8 cellular contexts compared by ENCODE assay signal in the genomic region with DNA sequence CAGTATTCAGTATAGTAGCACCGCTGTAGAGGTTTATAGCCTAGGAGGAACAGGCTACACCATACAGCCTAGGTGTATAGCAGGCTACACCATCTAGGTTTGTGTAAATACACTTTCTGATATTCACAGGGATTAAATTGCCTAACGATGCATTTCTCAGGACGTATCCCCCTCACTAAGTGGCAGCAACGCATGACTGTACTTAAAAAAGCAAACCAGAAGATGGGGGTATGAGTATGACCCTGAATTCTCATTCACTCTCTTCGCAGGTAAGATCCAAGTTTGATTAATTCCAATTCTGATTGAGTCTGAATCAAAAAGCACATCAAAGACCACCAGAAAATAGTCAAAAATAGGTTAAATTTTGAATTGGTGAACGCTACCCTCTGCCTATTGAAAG. TPM values are rescaled to one million over a fixed set of nuclear protein-coding genes. Genes with fewer than 3 reads are reported as not detected.
DNase-seq lines count a peak whose midpoint lies in the region; ATAC-seq and TF ChIP-seq lines count a peak whose summit lies in the region.
"Had no signal": no experiment of that assay in that cellular context is flagged by ENCODE, and none has a peak within 500 bp of the region (broad histone marks: within the 10 kb centered on the region; RNA-seq: fewer than 3 reads in every experiment).

No MANE protein-coding gene starts in this region.

- H3K36me3 ChIP-seq in HEK293 (ENCODE audit: control insufficient read depth in 2 of 2, insufficient read depth in 1 of 2, low read length in 2 of 2) (peaks cover 2 to 24% of the 10 kb centered on the region in 2 experiments), SK-N-MC (ENCODE audit: insufficient read depth, low read length) (peaks cover 23% of the 10 kb centered on the region), skeletal muscle tissue (ENCODE audit: control insufficient read depth in 3 of 3, insufficient read depth in 3 of 3, low read length in 3 of 3) (peaks cover 7 to 17% (median 14%) of the 10 kb centered on the region in 3 donors)

- H3K4me1 ChIP-seq in HEK293 (ENCODE audit: control insufficient read depth, insufficient read depth, low read length) = peaks cover 7% of the 10 kb centered on the region; the same call in 1 of the 2 replicates
- H3K4me1 ChIP-seq in skeletal muscle tissue (ENCODE audit: control insufficient read depth in 3 of 3, insufficient read depth in 3 of 3, low read length in 3 of 3) = peaks cover 11 to 26% (median 19%) of the 10 kb centered on the region in 3 donors

- TF ChIP-seq CTCF in HEK293 (tag by site-specific recombination; IDR thresholded peaks at IDR 0.05) (no peak), fibroblast of villous mesenchyme (IDR thresholded peaks at IDR 0.05; ENCODE audit: insufficient read depth, low read depth, low read length) (no peak)

- H3K4me3 ChIP-seq in HEK293 (ENCODE audit: low read depth, low read length) (peak overlapping the region; percentile 85), SK-N-MC (peak overlapping the region; percentile 97), fibroblast of villous mesenchyme (ENCODE audit: low read depth, low read length) (peak overlapping the region; percentile 99), skeletal muscle tissue (ENCODE audit: low read length in 3 of 3) (peak overlapping the region; percentile 90 to 99 (median 98))

- H3K9me3 ChIP-seq in HEK293 (ENCODE audit: control insufficient read depth, insufficient read depth, low read depth, low read length) (no peaks in the 10 kb centered on the region), SK-N-MC (ENCODE audit: low read depth, low read length) (no peaks in the 10 kb centered on the region), skeletal muscle tissue (ENCODE audit: control insufficient read depth in 3 of 3, low read length in 3 of 3) (no peaks in the 10 kb centered on the region)

- no peak for ATAC-seq in HG03378 (IDR thresholded peaks at IDR 0.05; ENCODE audit: unreplicated experiment)
- ATAC-seq in activated CD4-positive, CD25-positive, alpha-beta regulatory T cell treated with anti-CD3 and anti-CD28 coated beads, Interleukin-2, amount 50 U/mL, for 24 hours = no peak

- H3K27me3 ChIP-seq in skeletal muscle tissue (ENCODE audit: control insufficient read depth in 3 of 3, insufficient read depth in 3 of 3, low read length in 3 of 3) = no peaks in the 10 kb centered on the region

- H3K27ac ChIP-seq in HEK293 (ENCODE audit: extremely low read depth, low read depth, low read length) = no peak overlapping the region
- H3K27ac ChIP-seq in SK-N-MC = no peak overlapping the region
- no peak overlapping the region for H3K27ac ChIP-seq in skeletal muscle tissue (ENCODE audit: low read depth, low read length)

- H3K9ac ChIP-seq in SK-N-MC (ENCODE audit: insufficient read length) (peak overlapping the region; percentile 98), skeletal muscle tissue (ENCODE audit: low read depth in 1 of 3, low read length in 3 of 3) (peak overlapping the region; percentile 79 to 90 (median 88))

- POLR2A ChIA-PET in HEK293 (lab: Yijun Ruan, JAX) = no interaction called here

- no peak for DNase-seq in SK-N-MC (ENCODE audit: low read depth, low spot score)
- no peak for DNase-seq in fibroblast of villous mesenchyme (ENCODE audit: low read depth)
- DNase-seq in activated gamma-delta T cell treated with Interleukin-2 at 50 U/mL for 16 hours = no peak
- DNase-seq: NCI-H2107 had no signal

- CTCF ChIA-PET in HEK293 (lab: Yijun Ruan, JAX) = no interaction called here

TF ChIP-seq in HEK293, 187 proteins besides CTCF, POLR2A, EP300 and RAD21:
- TF ChIP-seq PRDM10 (tag by site-specific recombination; IDR thresholded peaks at IDR 0.05) (peak; percentile 16; the same call in 1 of the 2 replicates), ZNF449 (tag by site-specific recombination; IDR thresholded peaks at IDR 0.05) (no peak), ZBTB48 (tag by site-specific recombination; IDR thresholded peaks at IDR 0.05) (no peak), GLIS1 (tag by site-specific recombination; IDR thresholded peaks at IDR 0.05) (no peak)

RNA-seq across cellular contexts. Expression of gene ORC5, which starts 1.0 kb away (rescaled TPM):
- total RNA-seq in fibroblast of villous mesenchyme (20.6 and 25.5 TPM in 2 replicates), skeletal muscle tissue (24.0 TPM)
